27 cellular contexts compared by ENCODE assay signal in the genomic region with DNA sequence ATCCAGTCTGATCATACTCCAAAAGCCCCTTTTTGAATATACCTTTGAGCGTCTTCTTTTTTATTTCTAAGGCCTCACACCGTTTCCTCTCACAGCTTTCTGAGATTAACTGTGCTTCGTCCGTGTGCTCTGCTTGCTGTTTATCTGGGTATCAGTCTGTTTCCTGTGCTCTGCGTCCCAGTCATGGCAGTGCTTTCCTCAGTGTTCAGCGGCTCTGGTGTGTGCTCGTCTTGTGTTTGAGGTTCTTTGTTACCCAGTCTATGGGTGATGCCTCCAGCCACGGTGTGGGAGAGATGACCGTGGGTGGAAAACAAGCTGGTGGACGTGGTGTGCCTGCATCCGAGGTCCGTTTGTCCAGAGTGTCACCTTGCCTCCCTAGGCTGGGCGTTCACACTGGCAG. TPM values are rescaled to one million over a fixed set of nuclear protein-coding genes. Genes with fewer than 3 reads are reported as not detected.
DNase-seq lines count a peak whose midpoint lies in the region; ATAC-seq and TF ChIP-seq lines count a peak whose summit lies in the region.
"Had no signal": no experiment of that assay in that cellular context is flagged by ENCODE, and none has a peak within 500 bp of the region (broad histone marks: within the 10 kb centered on the region; RNA-seq: fewer than 3 reads in every experiment).

No MANE protein-coding gene starts in this region.

- H3K9ac ChIP-seq in BLaER1 (no peak overlapping the region), MM.1S (ENCODE audit: low read length) (no peak overlapping the region)

- H3K27me3 ChIP-seq in BLaER1, result no peaks in the 10 kb centered on the region
- no peaks in the 10 kb centered on the region for H3K27me3 ChIP-seq in MM.1S (replicated peaks; ENCODE audit: insufficient read depth, low read length)
- H3K27me3 ChIP-seq in osteoblast (ENCODE audit: insufficient read depth, low read length), result no peaks in the 10 kb centered on the region
- H3K27me3 ChIP-seq: brain microvascular endothelial cell, sigmoid colon, upper lobe of right lung had no signal

- no peaks in the 10 kb centered on the region for H3F3A ChIP-seq in MM.1S (ENCODE audit: insufficient read depth, low read length)

- H3K36me3 ChIP-seq in BLaER1, result no peaks in the 10 kb centered on the region
- H3K36me3 ChIP-seq in MM.1S (replicated peaks; ENCODE audit: insufficient read depth, low read length), result no peaks in the 10 kb centered on the region
- no peaks in the 10 kb centered on the region for H3K36me3 ChIP-seq in osteoblast (ENCODE audit: insufficient read depth, low read length)
- H3K36me3 ChIP-seq: brain microvascular endothelial cell, sigmoid colon, upper lobe of right lung had no signal

- TF ChIP-seq CTCF in MM.1S (IDR thresholded peaks at IDR 0.05; ENCODE audit: low read length) (no peak), osteoblast (IDR thresholded peaks at IDR 0.05; ENCODE audit: extremely low read depth, low read depth, low read length) (no peak)

- H3K79me2 ChIP-seq in MM.1S (ENCODE audit: low read length) (no peaks in the 10 kb centered on the region), osteoblast (ENCODE audit: insufficient read depth, low read length) (no peaks in the 10 kb centered on the region)

- DNase-seq in MM.1S (no peak), globus pallidus (ENCODE audit: low spot score) (peak; percentile 65), osteoblast (ENCODE audit: insufficient read length, low spot score, missing footprints) (no peak)
- DNase-seq in central memory CD4-positive, alpha-beta T cell, result no peak
- DNase-seq: activated CD4-positive, alpha-beta T cell treated with anti-CD3 and anti-CD28 coated beads for 36 hours; activated naive CD4-positive, alpha-beta T cell treated with anti-CD3 and anti-CD28 coated beads, Interleukin-2, amount 50 U/mL, for 16 hours; amniotic stem cell; brain microvascular endothelial cell; CD4-positive, alpha-beta T cell; effector CD8-positive, alpha-beta T cell; Kasumi-1; MV-4-11; NCI-H1436; NCI-H2107; Right ventricle myocardium superior; sigmoid colon; upper lobe of right lung had no signal

- H4K20me1 ChIP-seq in BLaER1, result no peaks in the 10 kb centered on the region
- no peaks in the 10 kb centered on the region for H4K20me1 ChIP-seq in MM.1S (ENCODE audit: insufficient read depth, low read length)
- H4K20me1 ChIP-seq in osteoblast (ENCODE audit: insufficient read depth, low read length), result no peaks in the 10 kb centered on the region

- ATAC-seq in GM21390 (IDR thresholded peaks at IDR 0.05; ENCODE audit: unreplicated experiment), result no peak
- no peak for ATAC-seq in GM21423 (IDR thresholded peaks at IDR 0.05; ENCODE audit: unreplicated experiment)
- ATAC-seq in HG02885 (IDR thresholded peaks at IDR 0.05; ENCODE audit: poor library complexity, unreplicated experiment), result no peak
- ATAC-seq: activated CD4-positive, alpha-beta T cell treated with anti-CD3 and anti-CD28 coated beads for 36 hours; activated CD8-positive, alpha-beta T cell treated with anti-CD3 and anti-CD28 coated beads, Interleukin-2, amount 10 ng/mL, durations not matched to agents 7 days and 5 days; activated T-helper 17 cell treated with anti-CD3 and anti-CD28 coated beads, Interleukin-2, amount 50 U/mL, for 72 hours; HepG2; left lobe of liver; Panc1; stimulated activated effector memory CD8-positive, alpha-beta T cell treated with anti-CD3 and anti-CD28 coated beads, Interleukin-12 subunit alpha, Interleukin-12 subunit beta, amount 100 ng/mL, for 72 hours; upper lobe of right lung had no signal

- H2AFZ ChIP-seq in MM.1S (ENCODE audit: low read length) (0 out of 2 replicates have a peak overlapping the region, but pooled peaks have one; percentile 7), osteoblast (ENCODE audit: low read length) (peak overlapping the region; percentile 32)

- peaks cover 52% of the 10 kb centered on the region for H3K4me1 ChIP-seq in BLaER1
- no peaks in the 10 kb centered on the region for H3K4me1 ChIP-seq in MM.1S (ENCODE audit: low read length)
- H3K4me1 ChIP-seq in osteoblast (ENCODE audit: insufficient read depth, low read length), result peaks cover 19% of the 10 kb centered on the region
- H3K4me1 ChIP-seq: upper lobe of right lung had no signal

- H3K4me3 ChIP-seq in BLaER1 (no peak overlapping the region), MM.1S (ENCODE audit: low read length) (no peak overlapping the region), osteoblast (ENCODE audit: insufficient read depth, low read length) (no peak overlapping the region)
- H3K4me3 ChIP-seq: sigmoid colon, upper lobe of right lung had no signal

- peak overlapping the region; percentile 35 for H3K4me2 ChIP-seq in BLaER1
- no peak overlapping the region for H3K4me2 ChIP-seq in MM.1S (ENCODE audit: low read depth, low read length)
- no peak overlapping the region for H3K4me2 ChIP-seq in osteoblast (ENCODE audit: insufficient read depth, low read length)

- no peak overlapping the region for H3K27ac ChIP-seq in BLaER1
- no peak overlapping the region for H3K27ac ChIP-seq in MM.1S (ENCODE audit: low read length)
- H3K27ac ChIP-seq in osteoblast (ENCODE audit: low read depth, low read length), result no peak overlapping the region
- H3K27ac ChIP-seq: brain microvascular endothelial cell, sigmoid colon, upper lobe of right lung had no signal

- H3K9me2 ChIP-seq in MM.1S (replicated peaks; ENCODE audit: insufficient read depth, low read length), result no peaks in the 10 kb centered on the region

- H3K9me3 ChIP-seq in BLaER1 (no peaks in the 10 kb centered on the region), MM.1S (replicated peaks; ENCODE audit: insufficient read depth, low read length) (no peaks in the 10 kb centered on the region; the same call in 1 of the 2 replicates), osteoblast (ENCODE audit: low read depth, low read length) (no peaks in the 10 kb centered on the region)
- H3K9me3 ChIP-seq: sigmoid colon, upper lobe of right lung had no signal

RNA-seq across cellular contexts. Expression of gene BIN1, which starts 33.6 kb away (rescaled TPM):
- total RNA-seq in osteoblast, result 83.7 and 85.4 TPM in 2 replicates
